24 cellular contexts compared by ENCODE assay signal in genomic region chr1:248585266-248585665, GRCh38. TPM values are rescaled to one million over a fixed set of nuclear protein-coding genes. Genes with fewer than 3 reads are reported as not detected.
"Had no signal": no experiment of that assay in that cellular context is flagged by ENCODE, and none has a peak within 500 bp of the region (broad histone marks: within the 10 kb centered on the region; RNA-seq: fewer than 3 reads in every experiment).

No MANE protein-coding gene starts in this region.

- H2AFZ ChIP-seq: neural progenitor cell had no signal

- H3K4me1 Mint-ChIP-seq: endodermal cell, neural progenitor cell had no signal

- H3K4me3 ChIP-seq: coronary artery, heart left ventricle, neural progenitor cell, ovary, right atrium auricular region, sigmoid colon had no signal

- H3K27ac Mint-ChIP-seq: endodermal cell; natural killer cell treated with Interleukin-12 subunit alpha and Interleukin-12 subunit beta and Interleukin-15 and Interleukin-18, amount 100 ng/mL, for 72 hours; neural progenitor cell had no signal

- H3K27me3 ChIP-seq: heart left ventricle, neural progenitor cell, ovary, right atrium auricular region, sigmoid colon had no signal

- H3K4me2 ChIP-seq: neural progenitor cell had no signal

- H3K36me3 ChIP-seq: heart left ventricle, ovary, right atrium auricular region, sigmoid colon had no signal

- DNase-seq: effector CD4-positive, alpha-beta T cell; endodermal cell; heart left ventricle; hippocampal formation; nucleus accumbens; ovary; sigmoid colon; small intestine; stimulated activated CD4-positive, alpha-beta T cell treated with anti-CD3 and anti-CD28 coated beads, Interleukin-2, amount 100 ng/mL, for 48 hours; stimulated activated naive CD4-positive, alpha-beta T cell treated with Interleukin-2 at 50 U/mL for 16 hours; trophoblast cell had no signal

- H3K9me3 ChIP-seq: heart left ventricle, ovary, right atrium auricular region, sigmoid colon had no signal

- ATAC-seq: heart left ventricle; natural killer cell treated with Interleukin-12 subunit alpha and Interleukin-12 subunit beta and Interleukin-15 and Interleukin-18, amount 100 ng/mL, for 72 hours had no signal

- H3K4me1 ChIP-seq: heart left ventricle, neural progenitor cell, right atrium auricular region, sigmoid colon had no signal

- H3K4me3 Mint-ChIP-seq: endodermal cell; natural killer cell treated with Interleukin-12 subunit alpha and Interleukin-12 subunit beta and Interleukin-15 and Interleukin-18, amount 100 ng/mL, for 72 hours; neural progenitor cell had no signal

- H3K9ac ChIP-seq: neural progenitor cell had no signal

- H3K36me3 Mint-ChIP-seq: natural killer cell treated with Interleukin-12 subunit alpha and Interleukin-12 subunit beta and Interleukin-15 and Interleukin-18, amount 100 ng/mL, for 72 hours; neural progenitor cell had no signal

- H3K27ac ChIP-seq: coronary artery, heart left ventricle, neural progenitor cell, ovary, right atrium auricular region, sigmoid colon had no signal

RNA-seq across cellular contexts. Expression of gene OR2T34, which starts 10.7 kb away (rescaled TPM):
- total RNA-seq: dermis microvascular lymphatic vessel endothelial cell; endodermal cell; endothelial cell of umbilical vein; frontal cortex; glomerular endothelial cell; heart left ventricle; kidney epithelial cell; liver; lung microvascular endothelial cell; natural killer cell treated with Interleukin-12 subunit alpha and Interleukin-12 subunit beta and Interleukin-15 and Interleukin-18, amount 100 ng/mL, for 72 hours; ovary; posterior vena cava; right atrium auricular region; sigmoid colon; urinary bladder had no signal

RNA-seq across cellular contexts. Expression of gene OR2T10, which starts 12.2 kb away (rescaled TPM):
- total RNA-seq: dermis microvascular lymphatic vessel endothelial cell; endodermal cell; endothelial cell of umbilical vein; frontal cortex; glomerular endothelial cell; heart left ventricle; kidney epithelial cell; liver; lung microvascular endothelial cell; natural killer cell treated with Interleukin-12 subunit alpha and Interleukin-12 subunit beta and Interleukin-15 and Interleukin-18, amount 100 ng/mL, for 72 hours; posterior vena cava; right atrium auricular region; sigmoid colon; urinary bladder had no signal

RNA-seq across cellular contexts. Expression of gene OR2T29, which starts 22.7 kb away (rescaled TPM):
- total RNA-seq: dermis microvascular lymphatic vessel endothelial cell; endodermal cell; endothelial cell of umbilical vein; frontal cortex; glomerular endothelial cell; heart left ventricle; kidney epithelial cell; liver; lung microvascular endothelial cell; natural killer cell treated with Interleukin-12 subunit alpha and Interleukin-12 subunit beta and Interleukin-15 and Interleukin-18, amount 100 ng/mL, for 72 hours; ovary; posterior vena cava; right atrium auricular region; sigmoid colon; urinary bladder had no signal

RNA-seq across cellular contexts. Expression of gene OR2T11, which starts 49.6 kb away (rescaled TPM):
- total RNA-seq: dermis microvascular lymphatic vessel endothelial cell; endodermal cell; endothelial cell of umbilical vein; frontal cortex; glomerular endothelial cell; heart left ventricle; kidney epithelial cell; liver; lung microvascular endothelial cell; natural killer cell treated with Interleukin-12 subunit alpha and Interleukin-12 subunit beta and Interleukin-15 and Interleukin-18, amount 100 ng/mL, for 72 hours; posterior vena cava; right atrium auricular region; sigmoid colon; urinary bladder had no signal

RNA-seq across cellular contexts. Expression of gene OR2T35, which starts 59.8 kb away (rescaled TPM):
- total RNA-seq: dermis microvascular lymphatic vessel endothelial cell; endodermal cell; endothelial cell of umbilical vein; glomerular endothelial cell; heart left ventricle; kidney epithelial cell; liver; lung microvascular endothelial cell; natural killer cell treated with Interleukin-12 subunit alpha and Interleukin-12 subunit beta and Interleukin-15 and Interleukin-18, amount 100 ng/mL, for 72 hours; posterior vena cava; right atrium auricular region; sigmoid colon; urinary bladder had no signal
